7 cellular contexts compared by ENCODE assay signal in genomic region chr1:200669314-200670214, GRCh38. TPM values are rescaled to one million over a fixed set of nuclear protein-coding genes. Genes with fewer than 3 reads are reported as not detected.
DNase-seq lines count a peak whose midpoint lies in the region; ATAC-seq, FAIRE-seq and TF ChIP-seq lines count a peak whose summit lies in the region.

Gene DDX59 (minus strand): TSS chr1:200669907. CDS start chr1:200666740, 3,167 bp downstream.

- no peaks in the 10 kb centered on the region for H3K36me3 ChIP-seq in astrocyte (ENCODE audit: insufficient read depth, low read length)

- H3K9me3 Mint-ChIP-seq in astrocyte (ENCODE audit: unreplicated experiment), result no peaks in the 10 kb centered on the region

- H3K4me1 Mint-ChIP-seq in astrocyte (ENCODE audit: low read depth, unreplicated experiment), result peaks cover 8% of the 10 kb centered on the region

- peak within 1 kb of the TSS; percentile 100 for H3K9ac ChIP-seq in astrocyte (ENCODE audit: low read length)

- TF ChIP-seq POLR2A in GM18505 (IDR thresholded peaks at IDR 0.05; ENCODE audit: borderline replicate concordance, extremely low read depth, insufficient read depth, insufficient read length), result peak; percentile 86

- H3K4me3 Mint-ChIP-seq in astrocyte (ENCODE audit: unreplicated experiment), result peak within 1 kb of the TSS; percentile 89

- H3K9me3 ChIP-seq in astrocyte (ENCODE audit: insufficient read depth, low read depth, low read length), result no peaks in the 10 kb centered on the region

- H3K27me3 ChIP-seq in astrocyte (ENCODE audit: insufficient read depth, low read length), result no peaks in the 10 kb centered on the region

- peak within 1 kb of the TSS; percentile 90 for H3K4me2 ChIP-seq in astrocyte (ENCODE audit: low read length)

- H3K27ac ChIP-seq in astrocyte (ENCODE audit: low read depth, low read length), result peak within 1 kb of the TSS; percentile 100

- no peak for FAIRE-seq in astrocyte (lab: Jason Lieb, UNC)

- peaks cover 6% of the 10 kb centered on the region for H3K79me2 ChIP-seq in astrocyte (ENCODE audit: insufficient read depth, low read length)

- no peaks in the 10 kb centered on the region for H3K36me3 Mint-ChIP-seq in astrocyte (ENCODE audit: low read depth, unreplicated experiment)

- peak within 1 kb of the TSS; percentile 83 for H2AFZ ChIP-seq in astrocyte (ENCODE audit: low read depth, low read length)

- H3K4me1 ChIP-seq in astrocyte (ENCODE audit: insufficient read depth, low read length), result peaks cover 10% of the 10 kb centered on the region

- peak; percentile 83 for ATAC-seq in GM18505 (IDR thresholded peaks at IDR 0.05; ENCODE audit: unreplicated experiment)
- peak; percentile 88 for ATAC-seq in HG02973 (IDR thresholded peaks at IDR 0.05; ENCODE audit: unreplicated experiment)

- H3K27me3 Mint-ChIP-seq in astrocyte (ENCODE audit: low read depth, unreplicated experiment), result no peaks in the 10 kb centered on the region

- peak within 1 kb of the TSS; percentile 96 for H3K27ac Mint-ChIP-seq in astrocyte (ENCODE audit: unreplicated experiment)

- peak; percentile 86 for DNase-seq in NCI-H2029 (lab: John Stamatoyannopoulos, UW)
- DNase-seq in T-helper 22 cell (ENCODE audit: low read depth), result peak; percentile 89
- DNase-seq in astrocyte (ENCODE audit: low read depth), result peak; percentile 96
- peak; percentile 97 for DNase-seq in hepatic stellate cell (ENCODE audit: low spot score)
- DNase-seq in renal cortical epithelial cell (ENCODE audit: low read depth), result peak; percentile 92

- H4K20me1 ChIP-seq in astrocyte (ENCODE audit: insufficient read depth, low read length), result no peaks in the 10 kb centered on the region

- peak within 1 kb of the TSS; percentile 76 for H3K4me3 ChIP-seq in astrocyte (ENCODE audit: insufficient read depth, low read depth, low read length)

- no peak for TF ChIP-seq CTCF in astrocyte (IDR thresholded peaks at IDR 0.05; ENCODE audit: insufficient read depth, low read depth, low read length)

RNA-seq across cellular contexts. Expression of gene DDX59, which starts in this region (rescaled TPM):
- total RNA-seq in astrocyte (12.6 and 13.2 TPM in 2 replicates), renal cortical epithelial cell (13.5 and 19.5 TPM in 2 replicates)

Comparison
In these comparisons a context has a peak if more than half of its experiments do, and no peak if none do; other contexts are left out.
1. Peak in every context shown above with its lines: DNase-seq, ATAC-seq, H3K4me3 ChIP-seq and H3K27ac ChIP-seq.